In genomic region chr17:54172654-54173316, GRCh38 we compare ENCODE assay signal across 8 cellular contexts.
DNase-seq lines count a peak whose midpoint lies in the region; ATAC-seq and TF ChIP-seq lines count a peak whose summit lies in the region.

No MANE protein-coding gene starts in this region.

- ATAC-seq in HG03139 (IDR thresholded peaks at IDR 0.05; ENCODE audit: unreplicated experiment) = no peak

- DNase-seq in ACHN (peak; percentile 59), HT-29 (ENCODE audit: low spot score) (peak; percentile 41), astrocyte of the cerebellum (ENCODE audit: low read depth) (peak; percentile 6), left kidney (ENCODE audit: low read depth, low spot score) (peak; percentile 58), germinal center (ENCODE audit: low spot score) (no peak), NCI-H1092 (lab: John Stamatoyannopoulos, UW) (no peak)
- DNase-seq in stimulated activated naive CD4-positive, alpha-beta T cell treated with Interleukin-2 at 50 U/mL for 16 hours (lab: John Stamatoyannopoulos, UW) = no peak

- peak; percentile 64 for TF ChIP-seq CTCF in astrocyte of the cerebellum (IDR thresholded peaks at IDR 0.05; ENCODE audit: low read depth, low read length, missing control alignments)

- in situ Hi-C loops in ACHN (cut with HindIII; ENCODE audit: low pct_ligation_motif_present, low pct_unique_long_range_greater_than_20kb, low sequenced_read_pairs) = no loop called here
- in situ Hi-C loops in astrocyte of the cerebellum (cut with HindIII; ENCODE audit: low sequenced_read_pairs) = no loop called here

- no peak overlapping the region for H3K4me3 ChIP-seq in astrocyte of the cerebellum (ENCODE audit: low read depth, low read length)

Comparison
In these comparisons a context has a peak if more than half of its experiments do, and no peak if none do; other contexts are left out.
1. DNase-seq: peak in ACHN (single experiment), HT-29 (single experiment), astrocyte of the cerebellum (single experiment) and left kidney (single experiment); none in stimulated activated naive CD4-positive, alpha-beta T cell treated with Interleukin-2 at 50 U/mL for 16 hours (single experiment), germinal center (single experiment) and NCI-H1092 (single experiment).